1 cellular context compared by ENCODE assay signal in the genomic region with DNA sequence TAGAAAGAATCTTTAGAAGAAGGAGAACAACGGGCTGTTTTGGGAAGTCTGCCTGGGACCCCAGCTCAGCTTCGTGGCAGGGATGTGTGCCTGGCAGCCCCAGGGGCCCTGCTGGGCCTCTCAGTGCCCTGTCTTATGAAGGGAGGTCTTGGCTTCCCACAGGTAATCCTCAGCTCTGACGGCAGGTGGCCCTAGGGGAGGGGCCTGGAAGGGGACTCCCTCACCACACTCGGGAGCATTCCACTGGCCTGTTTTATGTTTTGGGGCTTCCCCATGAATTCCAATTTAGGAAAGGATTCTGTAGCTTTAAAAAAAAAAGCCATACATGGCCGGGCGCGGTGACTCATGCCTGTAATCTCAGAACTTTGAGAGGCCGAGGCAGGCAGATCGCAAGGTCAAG.
TF ChIP-seq lines count a peak whose summit lies in the region.

No MANE protein-coding gene starts in this region.

TF ChIP-seq in SK-N-SH treated with all-trans-retinoic acid at 6 μM for 48 hours, 23 proteins besides CTCF, POLR2A, EP300 and RAD21 (continued from another document):
- TF ChIP-seq SNAI2 (CRISPR knock-in tag; IDR thresholded peaks at IDR 0.05) (no peak), ZFP3 (CRISPR knock-in tag; IDR thresholded peaks at IDR 0.05) (no peak), ISL1 (CRISPR knock-in tag; IDR thresholded peaks at IDR 0.05) (no peak), ZNF8 (CRISPR knock-in tag; IDR thresholded peaks at IDR 0.05) (no peak), BACH2 (CRISPR knock-in tag; IDR thresholded peaks at IDR 0.05; ENCODE audit: borderline replicate concordance) (no peak), PPARA (CRISPR knock-in tag; IDR thresholded peaks at IDR 0.05; ENCODE audit: borderline replicate concordance) (no peak), ESRRG (CRISPR knock-in tag; IDR thresholded peaks at IDR 0.05) (no peak), PATZ1 (CRISPR knock-in tag; IDR thresholded peaks at IDR 0.05; ENCODE audit: borderline replicate concordance) (no peak)
- TF ChIP-seq, protein P1, sequence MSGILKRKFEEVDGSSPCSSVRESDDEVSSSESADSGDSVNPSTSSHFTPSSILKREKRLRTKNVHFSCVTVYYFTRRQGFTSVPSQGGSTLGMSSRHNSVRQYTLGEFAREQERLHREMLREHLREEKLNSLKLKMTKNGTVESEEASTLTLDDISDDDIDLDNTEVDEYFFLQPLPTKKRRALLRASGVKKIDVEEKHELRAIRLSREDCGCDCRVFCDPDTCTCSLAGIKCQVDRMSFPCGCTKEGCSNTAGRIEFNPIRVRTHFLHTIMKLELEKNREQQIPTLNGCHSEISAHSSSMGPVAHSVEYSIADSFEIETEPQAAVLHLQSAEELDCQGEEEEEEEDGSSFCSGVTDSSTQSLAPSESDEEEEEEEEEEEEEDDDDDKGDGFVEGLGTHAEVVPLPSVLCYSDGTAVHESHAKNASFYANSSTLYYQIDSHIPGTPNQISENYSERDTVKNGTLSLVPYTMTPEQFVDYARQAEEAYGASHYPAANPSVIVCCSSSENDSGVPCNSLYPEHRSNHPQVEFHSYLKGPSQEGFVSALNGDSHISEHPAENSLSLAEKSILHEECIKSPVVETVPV (CRISPR knock-in tag; IDR thresholded peaks at IDR 0.05): no peak
- TF ChIP-seq, protein P2, sequence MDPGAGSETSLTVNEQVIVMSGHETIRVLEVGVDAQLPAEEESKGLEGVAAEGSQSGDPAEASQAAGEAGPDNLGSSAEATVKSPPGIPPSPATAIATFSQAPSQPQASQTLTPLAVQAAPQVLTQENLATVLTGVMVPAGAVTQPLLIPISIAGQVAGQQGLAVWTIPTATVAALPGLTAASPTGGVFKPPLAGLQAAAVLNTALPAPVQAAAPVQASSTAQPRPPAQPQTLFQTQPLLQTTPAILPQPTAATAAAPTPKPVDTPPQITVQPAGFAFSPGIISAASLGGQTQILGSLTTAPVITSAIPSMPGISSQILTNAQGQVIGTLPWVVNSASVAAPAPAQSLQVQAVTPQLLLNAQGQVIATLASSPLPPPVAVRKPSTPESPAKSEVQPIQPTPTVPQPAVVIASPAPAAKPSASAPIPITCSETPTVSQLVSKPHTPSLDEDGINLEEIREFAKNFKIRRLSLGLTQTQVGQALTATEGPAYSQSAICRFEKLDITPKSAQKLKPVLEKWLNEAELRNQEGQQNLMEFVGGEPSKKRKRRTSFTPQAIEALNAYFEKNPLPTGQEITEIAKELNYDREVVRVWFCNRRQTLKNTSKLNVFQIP (CRISPR knock-in tag; IDR thresholded peaks at IDR 0.05; ENCODE audit: borderline replicate concordance, low read depth): no peak
